10 cellular contexts compared by ENCODE assay signal in the genomic region with DNA sequence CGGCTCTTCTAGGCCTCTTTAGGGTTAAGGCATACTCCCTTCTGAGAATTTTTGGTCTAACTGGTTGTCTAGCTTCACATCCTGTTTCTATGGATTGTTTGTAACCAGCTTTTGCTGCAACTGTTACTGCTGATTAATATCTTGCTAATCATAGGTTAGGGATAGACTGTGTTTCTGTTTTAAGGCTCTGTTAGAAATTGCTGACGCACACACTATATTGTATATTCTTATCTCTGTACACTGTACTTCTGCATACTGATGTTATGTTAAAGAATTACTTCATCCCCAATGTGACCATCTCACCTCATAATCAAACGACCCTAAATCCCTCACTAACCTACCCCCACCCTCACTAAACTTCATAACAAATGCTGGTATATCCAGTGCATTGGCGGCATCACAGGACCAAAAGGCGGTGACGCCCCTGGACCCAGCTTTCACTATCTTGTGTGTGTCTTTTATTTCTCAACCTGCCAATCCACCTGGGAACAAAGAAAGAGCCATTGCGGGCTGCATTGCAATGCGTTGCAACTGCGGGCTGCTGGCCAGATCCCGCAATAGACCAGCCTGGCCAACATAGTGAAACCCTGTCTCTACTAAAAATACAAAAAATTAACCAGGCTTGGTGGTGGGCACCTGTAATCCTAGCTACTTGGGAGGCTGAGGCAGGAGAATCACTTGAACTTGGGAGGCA. TPM values are rescaled to one million over a fixed set of nuclear protein-coding genes. Genes with fewer than 3 reads are reported as not detected.
"Had no signal": no experiment of that assay in that cellular context is flagged by ENCODE, and none has a peak within 500 bp of the region (broad histone marks: within the 10 kb centered on the region; RNA-seq: fewer than 3 reads in every experiment).

No MANE protein-coding gene starts in this region.

RNA-seq across cellular contexts. Expression of gene ASGR2, which starts 54.7 kb away (rescaled TPM):
- total RNA-seq: kidney epithelial cell; mammary epithelial cell; naive thymus-derived CD8-positive, alpha-beta T cell; neural crest cell; occipital lobe; osteocyte; pulmonary artery endothelial cell; renal cortical epithelial cell; skeletal muscle tissue; smooth muscle cell had no signal
- polyA plus RNA-seq: mammary epithelial cell; naive thymus-derived CD8-positive, alpha-beta T cell had no signal
